In the genomic region with DNA sequence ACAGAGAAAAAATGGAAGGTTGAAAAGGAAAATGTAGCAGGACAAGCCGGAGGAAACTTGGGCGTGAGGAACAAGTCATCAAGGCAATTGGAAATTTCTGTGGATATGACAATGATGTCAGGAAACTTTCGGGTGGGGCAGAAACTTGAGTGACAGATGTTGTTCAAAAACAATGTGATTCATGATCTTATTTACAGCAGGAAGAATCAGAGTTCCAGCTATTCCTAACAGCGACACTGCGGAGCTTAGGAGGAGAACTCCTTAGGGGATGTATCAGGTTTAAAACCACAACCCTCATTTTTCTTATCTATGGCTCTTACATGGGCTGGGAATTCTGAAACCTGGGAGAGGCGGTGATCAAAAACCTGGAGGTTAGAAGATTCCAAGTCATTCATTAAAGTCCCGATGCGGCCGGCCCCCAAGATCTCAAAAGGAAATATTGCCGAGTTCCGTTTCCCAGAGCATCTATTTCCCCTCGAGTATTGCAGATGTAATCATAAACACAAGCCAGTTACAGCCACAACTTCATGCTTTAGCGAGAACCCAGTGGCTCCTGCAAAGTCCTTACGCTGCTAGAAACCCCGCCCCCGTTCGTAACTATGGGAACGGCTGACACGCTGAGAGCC, we compare ENCODE assay signal across 8 cellular contexts. TPM values are rescaled to one million over a fixed set of nuclear protein-coding genes. Genes with fewer than 3 reads are reported as not detected.
A peak's percentile ranks its signal among the peaks of the same experiment; 100 is the strongest.
DNase-seq lines count a peak whose midpoint lies in the region; ATAC-seq and TF ChIP-seq lines count a peak whose summit lies in the region.

No MANE protein-coding gene starts in this region.

- H3K4me3 Mint-ChIP-seq in activated CD4-positive, alpha-beta T cell treated with anti-CD3 and anti-CD28 coated beads, Interleukin-2, amount 10 ng/mL, durations not matched to agents 24 days and 14 days, result peak overlapping the region; percentile 67

- H3K36me3 ChIP-seq in ascending aorta (no peaks in the 10 kb centered on the region), left lung (no peaks in the 10 kb centered on the region), thoracic aorta (no peaks in the 10 kb centered on the region)

- no peaks in the 10 kb centered on the region for H3K27me3 ChIP-seq in ascending aorta
- peaks cover 0 to 5% of the 10 kb centered on the region in 2 donors for H3K27me3 ChIP-seq in left lung
- H3K27me3 ChIP-seq in thoracic aorta (replicated peaks; ENCODE audit: insufficient read depth), result no peaks in the 10 kb centered on the region

- H3K27ac Mint-ChIP-seq in activated CD4-positive, alpha-beta T cell treated with anti-CD3 and anti-CD28 coated beads, Interleukin-2, amount 10 ng/mL, durations not matched to agents 24 days and 14 days, result peak overlapping the region; percentile 89

- peaks cover 2% of the 10 kb centered on the region for H3K36me3 Mint-ChIP-seq in activated CD4-positive, alpha-beta T cell treated with anti-CD3 and anti-CD28 coated beads, Interleukin-2, amount 10 ng/mL, durations not matched to agents 24 days and 14 days (ENCODE audit: low read depth)

- H3K9me3 ChIP-seq in ascending aorta (no peaks in the 10 kb centered on the region), left lung (no peaks in the 10 kb centered on the region), thoracic aorta (no peaks in the 10 kb centered on the region)

- peaks cover 18% of the 10 kb centered on the region for H3K27me3 Mint-ChIP-seq in activated CD4-positive, alpha-beta T cell treated with anti-CD3 and anti-CD28 coated beads, Interleukin-2, amount 10 ng/mL, durations not matched to agents 24 days and 14 days

- no peak for TF ChIP-seq CTCF in ascending aorta (IDR thresholded peaks at IDR 0.05)
- no peak for TF ChIP-seq CTCF in left lung (IDR thresholded peaks at IDR 0.05)
- no peak for TF ChIP-seq CTCF in thoracic aorta (IDR thresholded peaks at IDR 0.05)

- no peak for DNase-seq in activated CD4-positive, alpha-beta T cell treated with anti-CD3 and anti-CD28 coated beads, Interleukin-2, amount 10 ng/mL, durations not matched to agents 24 days and 14 days
- no peak for DNase-seq in activated CD4-positive, alpha-beta T cell treated with anti-CD3 and anti-CD28 coated beads, Interleukin-2, amount 50 U/mL, for 4 hours
- DNase-seq in ascending aorta (ENCODE audit: low spot score in 2 of 2) (no peak), left lung (no peak), thoracic aorta (ENCODE audit: low spot score) (no peak), DMS53 (lab: John Stamatoyannopoulos, UW) (no peak), occipital lobe (lab: John Stamatoyannopoulos, UW) (no peak)

- H3K4me1 ChIP-seq in ascending aorta (peaks cover 0 to 5% of the 10 kb centered on the region in 2 donors), left lung (peaks cover 0 to 31% of the 10 kb centered on the region in 2 donors), thoracic aorta (ENCODE audit: control insufficient read depth in 1 of 2, low read depth in 2 of 2) (peaks cover 7 to 16% of the 10 kb centered on the region in 2 donors)

- H3K27ac ChIP-seq in ascending aorta (no peak overlapping the region), left lung (peak overlapping the region; percentile 72 to 93), thoracic aorta (no peak overlapping the region)

- H3K4me1 Mint-ChIP-seq in activated CD4-positive, alpha-beta T cell treated with anti-CD3 and anti-CD28 coated beads, Interleukin-2, amount 10 ng/mL, durations not matched to agents 24 days and 14 days, result peaks cover 19% of the 10 kb centered on the region

- H3K4me3 ChIP-seq in ascending aorta (peak overlapping the region; percentile 40 to 53), left lung (peak overlapping the region; percentile 17 to 87), thoracic aorta (peak overlapping the region; percentile 90)

- H3K9me3 Mint-ChIP-seq in activated CD4-positive, alpha-beta T cell treated with anti-CD3 and anti-CD28 coated beads, Interleukin-2, amount 10 ng/mL, durations not matched to agents 24 days and 14 days, result no peaks in the 10 kb centered on the region

- no peak for ATAC-seq in left lung
- ATAC-seq in thoracic aorta (ENCODE audit: insufficient number of reproducible peaks, low FRiP score, low read depth), result no peak
- ATAC-seq in HG02973 (IDR thresholded peaks at IDR 0.05; ENCODE audit: unreplicated experiment), result no peak

- intact Hi-C loops in activated CD4-positive, alpha-beta T cell treated with anti-CD3 and anti-CD28 coated beads, Interleukin-2, amount 10 ng/mL, durations not matched to agents 24 days and 14 days (cut with micrococcal nuclease), result loop anchor here (10.0 kb wide), 1 partner anchor 685 kb away; a partner anchor contains a TSS
- intact Hi-C loops in ascending aorta (cut with DNase I), result loop anchor here (5.0 kb wide), 1 partner anchor 467 kb away; no protein-coding TSS in a partner anchor
- intact Hi-C loops in left lung (cut with DNase I), result no loop called here

RNA-seq across cellular contexts. Expression of a gene that starts 0.7 kb away (rescaled TPM):
- 1.0 and 1.1 TPM in 2 replicates for total RNA-seq in activated CD4-positive, alpha-beta T cell treated with anti-CD3 and anti-CD28 coated beads, Interleukin-2, amount 10 ng/mL, durations not matched to agents 24 days and 14 days
- total RNA-seq in ascending aorta (29.7 TPM), left lung (10 to 100 TPM; 19.0 to 29.5 TPM), thoracic aorta (10 to 100 TPM; 18.8 to 31.0 TPM), occipital lobe (55.1 TPM)

Comparison
In these comparisons a context has a peak if more than half of its experiments do, and no peak if none do; other contexts are left out.
1. H3K27ac ChIP-seq: peak in left lung (2 of 2); none in ascending aorta (0 of 2) and thoracic aorta (0 of 2).
2. intact Hi-C loops: an anchor here in activated CD4-positive, alpha-beta T cell treated with anti-CD3 and anti-CD28 coated beads, Interleukin-2, amount 10 ng/mL, durations not matched to agents 24 days and 14 days (10.0 kb wide) and ascending aorta (5.0 kb wide); none called in left lung.
3. Peak in every context shown above with its lines, with median percentiles within 50 percentile points of each other: H3K4me3 ChIP-seq.